In the genomic region with DNA sequence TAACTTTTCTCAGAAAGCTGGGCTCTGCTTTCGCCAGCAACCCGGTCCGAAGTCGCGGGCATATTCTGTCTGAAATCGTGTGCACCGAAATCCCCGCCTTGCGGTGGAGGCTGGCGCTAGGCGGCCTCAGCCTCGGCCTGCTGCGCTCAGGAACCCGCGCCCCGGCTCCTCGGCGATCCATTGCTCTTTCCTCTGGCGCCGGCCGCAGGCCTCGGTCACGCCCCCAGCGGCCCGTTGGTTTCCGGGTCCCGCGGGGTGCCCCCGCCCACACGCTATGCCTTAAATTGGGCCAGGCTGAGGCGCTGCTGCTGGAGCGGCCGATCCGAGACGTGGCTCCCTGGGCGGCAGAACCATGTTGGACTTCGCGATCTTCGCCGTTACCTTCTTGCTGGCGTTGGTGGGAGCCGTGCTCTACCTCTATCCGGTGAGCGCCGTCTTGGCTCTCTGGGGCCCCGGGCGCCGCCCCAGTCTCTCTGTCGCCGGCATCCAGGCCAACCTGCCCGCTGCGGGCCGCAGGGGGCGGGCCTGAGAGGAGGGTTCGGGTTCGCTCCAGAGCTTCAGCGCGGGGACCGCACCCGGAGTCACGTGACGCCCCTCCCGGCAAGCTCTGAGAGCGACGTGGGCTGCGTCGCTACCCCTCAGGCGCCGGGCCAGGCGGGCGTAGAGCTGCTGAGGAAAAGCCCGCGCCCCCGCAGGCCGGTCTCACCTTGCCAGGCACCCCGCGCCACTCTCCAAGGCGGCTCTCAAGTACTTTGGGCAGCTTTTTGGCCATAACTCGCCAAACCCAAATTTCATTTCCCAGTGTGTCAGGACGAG, we compare ENCODE assay signal across 8 cellular contexts. TPM values are rescaled to one million over a fixed set of nuclear protein-coding genes. Genes with fewer than 3 reads are reported as not detected.
A peak's percentile ranks its signal among the peaks of the same experiment; 100 is the strongest.
DNase-seq lines count a peak whose midpoint lies in the region; ATAC-seq and TF ChIP-seq lines count a peak whose summit lies in the region.

A gene with protein sequence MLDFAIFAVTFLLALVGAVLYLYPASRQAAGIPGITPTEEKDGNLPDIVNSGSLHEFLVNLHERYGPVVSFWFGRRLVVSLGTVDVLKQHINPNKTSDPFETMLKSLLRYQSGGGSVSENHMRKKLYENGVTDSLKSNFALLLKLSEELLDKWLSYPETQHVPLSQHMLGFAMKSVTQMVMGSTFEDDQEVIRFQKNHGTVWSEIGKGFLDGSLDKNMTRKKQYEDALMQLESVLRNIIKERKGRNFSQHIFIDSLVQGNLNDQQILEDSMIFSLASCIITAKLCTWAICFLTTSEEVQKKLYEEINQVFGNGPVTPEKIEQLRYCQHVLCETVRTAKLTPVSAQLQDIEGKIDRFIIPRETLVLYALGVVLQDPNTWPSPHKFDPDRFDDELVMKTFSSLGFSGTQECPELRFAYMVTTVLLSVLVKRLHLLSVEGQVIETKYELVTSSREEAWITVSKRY (plus strand): TSS at position 308 of the 816 bp plus-strand sequence. CDS start 45 bp downstream, at position 353.

- no peaks in the 10 kb centered on the region for H3K9me3 Mint-ChIP-seq in activated B cell treated with CpG ODN at 0.5 μM for 24 hours

- peaks cover 32% of the 10 kb centered on the region for H3K4me1 Mint-ChIP-seq in activated B cell treated with CpG ODN at 0.5 μM for 24 hours

- DNase-seq in AG09309 (ENCODE audit: low read depth) (peak; percentile 79), NCI-H226 (peak; percentile 82), activated B cell treated with CpG ODN at 0.5 μM for 24 hours (peak; percentile 98), caudate nucleus (lab: John Stamatoyannopoulos, UW) (peak; percentile 53 to 99 (median 91)), iris pigment epithelial cell (ENCODE audit: low read depth) (peak; percentile 98)
- DNase-seq in stimulated activated CD4-positive, alpha-beta T cell treated with anti-CD3 and anti-CD28 coated beads, Interleukin-12 subunit alpha, Interleukin-12 subunit beta, amount 100 ng/mL, for 4 hours: peak; percentile 96

- peak within 1 kb of the TSS; percentile 92 for H3K4me3 ChIP-seq in AG09309 (ENCODE audit: control insufficient read depth, low read depth, low read length)

- H3K4me3 Mint-ChIP-seq in activated B cell treated with CpG ODN at 0.5 μM for 24 hours: peak within 1 kb of the TSS; percentile 96

- TF ChIP-seq POLR2A in GM18951 (IDR thresholded peaks at IDR 0.05; ENCODE audit: extremely low read depth, insufficient read depth, insufficient read length): peak; percentile 99

- CTCF ChIA-PET in activated B cell treated with CpG ODN at 0.5 μM for 24 hours (lab: Charles Lee): interaction anchor here (0.5 to 1.5 kb wide), 3 partner anchors 14 to 253 kb away, joined by 3 to 8 read pairs (median 3); no protein-coding TSS in a partner anchor

- ATAC-seq in HG03196 (IDR thresholded peaks at IDR 0.05; ENCODE audit: unreplicated experiment) (peak; percentile 89), activated B cell treated with CpG ODN at 0.5 μM for 24 hours (ENCODE audit: low read depth) (peak; percentile 85)

- in situ Hi-C loops in GM18951 (cut with MboI; ENCODE audit: low sequenced_read_pairs, unreplicated experiment): no loop called here

- intact Hi-C loops in activated B cell treated with CpG ODN at 0.5 μM for 24 hours (cut with micrococcal nuclease): loop anchor here (1.0 to 10.0 kb wide), 14 partner anchors 14 to 1788 kb away; partner anchors contain the start of genes ABI2, ALS2, BMPR2 and FAM117B

- peak within 1 kb of the TSS; percentile 96 for H3K27ac ChIP-seq in caudate nucleus (ENCODE audit: low read depth, low read length)

- H3K27me3 Mint-ChIP-seq in activated B cell treated with CpG ODN at 0.5 μM for 24 hours: no peaks in the 10 kb centered on the region

- peaks cover 34% of the 10 kb centered on the region for H3K36me3 Mint-ChIP-seq in activated B cell treated with CpG ODN at 0.5 μM for 24 hours (ENCODE audit: low read depth)

- peak; percentile 18 for TF ChIP-seq CTCF in AG09309 (IDR thresholded peaks at IDR 0.05; ENCODE audit: control insufficient read depth, insufficient read depth, low read depth, low read length, missing control alignments)
- no peak for TF ChIP-seq CTCF in activated B cell treated with CpG ODN at 0.5 μM for 24 hours (IDR thresholded peaks at IDR 0.05)

- H3K27ac Mint-ChIP-seq in activated B cell treated with CpG ODN at 0.5 μM for 24 hours: peak within 1 kb of the TSS; percentile 95

- POLR2A ChIA-PET in activated B cell treated with CpG ODN at 0.5 μM for 24 hours (lab: Charles Lee): interaction anchor here (0.6 to 2.2 kb wide), 15 partner anchors 11 to 1979 kb away, joined by 3 to 20 read pairs (median 5); partner anchors contain the start of genes ABI2, ALS2, CARF and FAM117B

RNA-seq across cellular contexts. Expression of the gene that starts here (rescaled TPM):
- 24.0 and 32.2 TPM in 2 replicates for total RNA-seq in activated B cell treated with CpG ODN at 0.5 μM for 24 hours

Comparison
In these comparisons a context has a peak if more than half of its experiments do, and no peak if none do; other contexts are left out.
1. Peak in every context shown above with its lines: DNase-seq, ATAC-seq, H3K4me3 ChIP-seq and H3K27ac ChIP-seq.